In the genomic region with DNA sequence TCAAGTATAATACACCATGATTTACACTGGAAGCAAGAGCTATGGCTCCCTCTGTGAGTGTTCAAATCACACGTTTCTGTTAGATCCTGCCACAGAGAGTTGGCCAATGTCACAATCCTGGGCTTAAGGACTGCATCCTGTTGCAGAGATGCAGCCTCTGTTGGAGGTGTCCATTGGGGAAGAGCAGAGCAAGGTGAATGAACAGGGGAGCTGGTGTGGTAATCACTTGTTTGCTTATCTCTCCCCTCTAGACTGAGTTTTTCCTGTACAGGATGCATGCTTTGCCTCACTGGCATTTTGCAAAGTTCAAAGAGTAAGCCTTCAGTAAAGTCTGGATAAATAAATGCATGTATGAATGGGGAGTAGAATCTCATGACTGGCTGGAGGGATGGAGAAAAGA, we compare ENCODE assay signal across 1 cellular context.
TF ChIP-seq lines count a peak whose summit lies in the region.

No MANE protein-coding gene starts in this region.

TF ChIP-seq in HepG2, 621 proteins besides CTCF, POLR2A, EP300 and RAD21 (continued from another document):
- TF ChIP-seq, protein P1, sequence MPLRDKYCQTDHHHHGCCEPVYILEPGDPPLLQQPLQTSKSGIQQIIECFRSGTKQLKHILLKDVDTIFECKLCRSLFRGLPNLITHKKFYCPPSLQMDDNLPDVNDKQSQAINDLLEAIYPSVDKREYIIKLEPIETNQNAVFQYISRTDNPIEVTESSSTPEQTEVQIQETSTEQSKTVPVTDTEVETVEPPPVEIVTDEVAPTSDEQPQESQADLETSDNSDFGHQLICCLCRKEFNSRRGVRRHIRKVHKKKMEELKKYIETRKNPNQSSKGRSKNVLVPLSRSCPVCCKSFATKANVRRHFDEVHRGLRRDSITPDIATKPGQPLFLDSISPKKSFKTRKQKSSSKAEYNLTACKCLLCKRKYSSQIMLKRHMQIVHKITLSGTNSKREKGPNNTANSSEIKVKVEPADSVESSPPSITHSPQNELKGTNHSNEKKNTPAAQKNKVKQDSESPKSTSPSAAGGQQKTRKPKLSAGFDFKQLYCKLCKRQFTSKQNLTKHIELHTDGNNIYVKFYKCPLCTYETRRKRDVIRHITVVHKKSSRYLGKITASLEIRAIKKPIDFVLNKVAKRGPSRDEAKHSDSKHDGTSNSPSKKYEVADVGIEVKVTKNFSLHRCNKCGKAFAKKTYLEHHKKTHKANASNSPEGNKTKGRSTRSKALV (CRISPR knock-in tag; IDR thresholded peaks at IDR 0.05): no peak
- no peak for TF ChIP-seq GTF3A (CRISPR knock-in tag; conservative IDR thresholded peaks at IDR 0.05)
- no peak for TF ChIP-seq ZNF530 (CRISPR knock-in tag; IDR thresholded peaks at IDR 0.05; ENCODE audit: low read depth)
- TF ChIP-seq ZNF431 (CRISPR knock-in tag; IDR thresholded peaks at IDR 0.05; ENCODE audit: borderline replicate concordance, low read depth): no peak
- no peak for TF ChIP-seq ZNF737 (CRISPR knock-in tag; IDR thresholded peaks at IDR 0.05; ENCODE audit: borderline replicate concordance)
- TF ChIP-seq ZKSCAN1 (IDR thresholded peaks at IDR 0.05; ENCODE audit: low read length): no peak
- no peak for TF ChIP-seq ZNF720 (CRISPR knock-in tag; IDR thresholded peaks at IDR 0.05)
- TF ChIP-seq MYC (CRISPR knock-in tag; IDR thresholded peaks at IDR 0.05; ENCODE audit: borderline replicate concordance): no peak
- TF ChIP-seq CHD2 (IDR thresholded peaks at IDR 0.05; ENCODE audit: low read depth, low read length): no peak
